In genomic region chr21:17925000-17925610, GRCh38 we compare ENCODE assay signal across 8 cellular contexts.
DNase-seq lines count a peak whose midpoint lies in the region; ATAC-seq and TF ChIP-seq lines count a peak whose summit lies in the region.

No MANE protein-coding gene starts in this region.

- H3K27me3 Mint-ChIP-seq in glutamatergic neuron (ENCODE audit: unreplicated experiment): peaks cover 2% of the 10 kb centered on the region

- peaks cover 2% of the 10 kb centered on the region for H3K4me1 Mint-ChIP-seq in glutamatergic neuron (ENCODE audit: low read depth, unreplicated experiment)

- no peaks in the 10 kb centered on the region for H3K9me3 Mint-ChIP-seq in glutamatergic neuron (ENCODE audit: unreplicated experiment)

- peaks cover 16% of the 10 kb centered on the region for H3K36me3 Mint-ChIP-seq in glutamatergic neuron (ENCODE audit: unreplicated experiment)

- no peaks in the 10 kb centered on the region for H3K4me1 ChIP-seq in prostate gland (replicated peaks)

- TF ChIP-seq POLR2A in prostate gland (IDR thresholded peaks at IDR 0.05): no peak

- H3K27ac Mint-ChIP-seq in glutamatergic neuron (ENCODE audit: unreplicated experiment): no peak overlapping the region

- no peak overlapping the region for H3K4me3 ChIP-seq in prostate gland

- no peaks in the 10 kb centered on the region for H3K27me3 ChIP-seq in prostate gland (replicated peaks; ENCODE audit: insufficient read depth)

- intact Hi-C loops in prostate gland (cut with DNase I): loop anchor here (2.0 kb wide), 1 partner anchor 246 kb away; no protein-coding TSS in a partner anchor

- TF ChIP-seq CTCF in GM12873 (IDR thresholded peaks at IDR 0.05; ENCODE audit: insufficient read depth, low read depth, low read length, missing control alignments): peak; percentile 92
- peak; percentile 90 for TF ChIP-seq CTCF in glutamatergic neuron (IDR thresholded peaks at IDR 0.05; ENCODE audit: partially characterized antibody, unreplicated experiment)
- TF ChIP-seq CTCF in prostate gland (IDR thresholded peaks at IDR 0.05): peak; percentile 46 to 73 (median 72)

- WGBS in prostate gland: 0% methylated on average over 3 of the region's 3 CpGs

- no peak overlapping the region for H3K4me3 Mint-ChIP-seq in glutamatergic neuron (ENCODE audit: unreplicated experiment)

- H3K27ac ChIP-seq in prostate gland: no peak overlapping the region

- DNase-seq in HuH-7.5 (ENCODE audit: low spot score) (peak; percentile 20), OCI-M2 (lab: John Stamatoyannopoulos, UW; ENCODE audit: unreplicated experiment) (peak; percentile 28), glutamatergic neuron (peak; percentile 39), prostate gland (ENCODE audit: low spot score) (peak; percentile 55), epidermal melanocyte (ENCODE audit: insufficient read length, low spot score) (no peak)
- DNase-seq in activated gamma-delta T cell treated with anti-CD3 and anti-CD28 coated beads, Interleukin-2, amount 50 U/mL, for 16 hours (ENCODE audit: low read depth): peak; percentile 31

- no peaks in the 10 kb centered on the region for H3K9me3 ChIP-seq in prostate gland

- ATAC-seq in GM21786 (IDR thresholded peaks at IDR 0.05; ENCODE audit: unreplicated experiment): peak; percentile 95

- no peaks in the 10 kb centered on the region for H3K36me3 ChIP-seq in prostate gland
